Comparison of ENCODE assay signal across 1 cellular context in the genomic region with DNA sequence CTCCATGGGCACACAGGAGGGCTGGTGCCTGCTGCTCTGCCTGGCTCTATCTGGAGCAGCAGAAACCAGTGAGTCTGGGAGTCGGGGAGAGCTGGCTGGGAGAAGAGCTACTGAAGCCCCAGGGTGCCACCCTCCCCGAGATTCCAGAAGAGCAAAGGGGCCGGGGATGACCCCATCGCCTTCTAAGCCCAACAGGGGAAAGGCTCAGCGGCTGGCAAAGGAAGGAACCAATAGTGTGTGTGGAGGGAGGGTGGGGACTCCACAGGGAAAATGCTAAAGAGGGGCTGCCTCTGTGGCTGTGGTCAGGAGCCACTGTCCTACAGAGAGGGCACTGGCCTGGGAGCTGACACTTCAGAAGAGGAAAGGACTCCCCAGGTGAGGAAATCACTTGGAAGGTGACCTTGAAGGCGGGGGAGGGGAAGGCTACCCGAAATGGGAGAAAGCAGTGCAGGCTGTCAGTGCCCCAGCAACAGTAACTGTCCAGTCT.
TF ChIP-seq lines count a peak whose summit lies in the region.

No MANE protein-coding gene starts in this region.

TF ChIP-seq in SK-N-SH, 30 proteins besides CTCF, POLR2A, EP300 and RAD21 (continued from another document):
- TF ChIP-seq USF2 (IDR thresholded peaks at IDR 0.05; ENCODE audit: borderline replicate concordance, low read depth, low read length) (no peak), SIN3A (IDR thresholded peaks at IDR 0.05; ENCODE audit: borderline replicate concordance, low read depth, low read length) (no peak)
- TF ChIP-seq, protein P1, sequence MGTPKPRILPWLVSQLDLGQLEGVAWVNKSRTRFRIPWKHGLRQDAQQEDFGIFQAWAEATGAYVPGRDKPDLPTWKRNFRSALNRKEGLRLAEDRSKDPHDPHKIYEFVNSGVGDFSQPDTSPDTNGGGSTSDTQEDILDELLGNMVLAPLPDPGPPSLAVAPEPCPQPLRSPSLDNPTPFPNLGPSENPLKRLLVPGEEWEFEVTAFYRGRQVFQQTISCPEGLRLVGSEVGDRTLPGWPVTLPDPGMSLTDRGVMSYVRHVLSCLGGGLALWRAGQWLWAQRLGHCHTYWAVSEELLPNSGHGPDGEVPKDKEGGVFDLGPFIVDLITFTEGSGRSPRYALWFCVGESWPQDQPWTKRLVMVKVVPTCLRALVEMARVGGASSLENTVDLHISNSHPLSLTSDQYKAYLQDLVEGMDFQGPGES (IDR thresholded peaks at IDR 0.05; ENCODE audit: low read depth, low read length): no peak
TF ChIP-seq in SK-N-SH: peak in this region for 0.
